Comparison of ENCODE assay signal across 24 cellular contexts in genomic region chr2:11338580-11338979, GRCh38.
"Had no signal": no experiment of that assay in that cellular context is flagged by ENCODE, and none has a peak within 500 bp of the region (broad histone marks: within the 10 kb centered on the region; RNA-seq: fewer than 3 reads in every experiment).

No MANE protein-coding gene starts in this region.

- H3K4me3 ChIP-seq: coronary artery, esophagus muscularis mucosa, gastroesophageal sphincter, heart left ventricle, hepatocyte, lung, pancreas, sigmoid colon, stomach, thyroid gland, upper lobe of right lung, uterus had no signal

- H3K27ac ChIP-seq: foreskin keratinocyte, heart left ventricle, hepatocyte, neutrophil, pancreas, stomach, thyroid gland, upper lobe of right lung had no signal

- ATAC-seq: foreskin keratinocyte; gastroesophageal sphincter; heart left ventricle; left lobe of liver; natural killer cell; pancreas; stimulated activated effector memory CD8-positive, alpha-beta T cell treated with anti-CD3 and anti-CD28 coated beads, Interleukin-12 subunit alpha, Interleukin-12 subunit beta, amount 100 ng/mL, for 72 hours; upper lobe of right lung had no signal

- H2AFZ ChIP-seq: hepatocyte had no signal

- H3K9me3 ChIP-seq: esophagus muscularis mucosa, gastroesophageal sphincter, neutrophil, pancreas, sigmoid colon, stomach, thyroid gland, upper lobe of right lung, uterus had no signal

- FAIRE-seq: endothelial cell of umbilical vein, kidney, pancreas had no signal

- H3K36me3 ChIP-seq: esophagus muscularis mucosa, gastroesophageal sphincter, heart left ventricle, neutrophil, pancreas, sigmoid colon, stomach, thyroid gland, upper lobe of right lung, uterus had no signal

- H3K4me2 ChIP-seq: hepatocyte had no signal

- H3K27me3 ChIP-seq: esophagus muscularis mucosa, foreskin keratinocyte, gastroesophageal sphincter, heart left ventricle, hepatocyte, neutrophil, pancreas, sigmoid colon, stomach, thyroid gland, upper lobe of right lung, uterus had no signal

- DNase-seq: dermis blood vessel endothelial cell; effector memory CD4-positive, alpha-beta T cell; foreskin keratinocyte; heart left ventricle; kidney; natural killer cell; pancreas; sigmoid colon; stimulated activated CD4-positive, alpha-beta T cell treated with anti-CD3 and anti-CD28 coated beads, Interleukin-2, amount 100 ng/mL, for 24 hours; stimulated activated CD4-positive, alpha-beta T cell treated with anti-CD3 and anti-CD28 coated beads, Interleukin-4, amount 100 ng/mL, for 24 hours; stimulated activated naive CD4-positive, alpha-beta T cell treated with Interleukin-2 at 50 U/mL for 16 hours; stomach; thyroid gland; upper lobe of right lung; uterus had no signal

- H3K4me1 ChIP-seq: uterus had no signal
